12 cellular contexts compared by ENCODE assay signal in genomic region chr2:45992021-45992745, GRCh38.
DNase-seq lines count a peak whose midpoint lies in the region; ATAC-seq, FAIRE-seq and TF ChIP-seq lines count a peak whose summit lies in the region.
"Had no signal": no experiment of that assay in that cellular context is flagged by ENCODE, and none has a peak within 500 bp of the region (broad histone marks: within the 10 kb centered on the region; RNA-seq: fewer than 3 reads in every experiment).

No MANE protein-coding gene starts in this region.

- no peaks in the 10 kb centered on the region for H3K79me2 ChIP-seq in ACC112 (ENCODE audit: control insufficient read depth, insufficient read depth, low read length, unreplicated experiment)

- H3K36me3 ChIP-seq in ACC112 (ENCODE audit: insufficient read depth, low read length) (no peaks in the 10 kb centered on the region), IMR-90 (ENCODE audit: control insufficient read depth, insufficient read depth, low read length) (peaks cover 6% of the 10 kb centered on the region; the same call in 1 of the 2 replicates), bronchial epithelial cell (ENCODE audit: control insufficient read depth, insufficient read depth, low read length) (peaks cover 1% of the 10 kb centered on the region)

- peak overlapping the region; percentile 85; the same call in 2 of the 3 replicates for H2BK15ac ChIP-seq in IMR-90 (ENCODE audit: low read depth, low read length)

- DNase-seq in IMR-90, result peak; percentile 66
- DNase-seq in bronchial epithelial cell (ENCODE audit: low read depth), result peak; percentile 92
- DNase-seq in medulla oblongata (ENCODE audit: extremely low spot score), result peak; percentile 27
- no peak for DNase-seq in GM20000 (ENCODE audit: low spot score)
- DNase-seq in activated naive CD4-positive, alpha-beta T cell treated with anti-CD3 and anti-CD28 coated beads, Interleukin-2, amount 50 U/mL, for 72 hours (ENCODE audit: low spot score in 2 of 2), result no peak
- DNase-seq in superior temporal gyrus (ENCODE audit: extremely low spot score), result no peak
- DNase-seq: H7, NCI-H510A had no signal

- H3K14ac ChIP-seq in IMR-90 (replicated peaks; ENCODE audit: low read depth, low read length), result peak overlapping the region; percentile 84

- intact Hi-C loops in IMR-90 (cut with micrococcal nuclease), result loop anchor here (1.0 to 5.0 kb wide), 3 partner anchors 54 to 349 kb away; no protein-coding TSS in a partner anchor

- 53% methylated on average over 3 of the region's 11 CpGs; no CpG with 5 or more reads in 1 of the 2 experiments for WGBS in IMR-90 (ENCODE audit: extremely low coverage in 2 of 2, insufficient read length in 1 of 2), 2 experiments

- no peak for FAIRE-seq in bronchial epithelial cell (lab: Jason Lieb, UNC)

- peak overlapping the region; percentile 44 for H3K4me2 ChIP-seq in IMR-90 (ENCODE audit: low read depth, low read length)

- H3K4me3 ChIP-seq in ACC112 (ENCODE audit: low read depth, low read length), result peak overlapping the region; percentile 13; the same call in 1 of the 2 replicates
- H3K4me3 ChIP-seq in IMR-90 (ENCODE audit: insufficient read depth, low read depth, low read length), result no peak overlapping the region
- no peak overlapping the region for H3K4me3 ChIP-seq in bronchial epithelial cell (ENCODE audit: low read depth, low read length)

- H3K27ac Mint-ChIP-seq in activated naive CD4-positive, alpha-beta T cell treated with anti-CD3 and anti-CD28 coated beads, Interleukin-2, amount 50 U/mL, for 72 hours, result peak overlapping the region in 1 of 2 donors; percentile 24
- H3K27ac Mint-ChIP-seq: activated T-helper 17 cell treated with anti-CD3 and anti-CD28 coated beads, Interleukin-2, amount 50 U/mL, for 72 hours had no signal

- H3K27me3 ChIP-seq in ACC112 (ENCODE audit: insufficient read depth, low read length) (no peaks in the 10 kb centered on the region), IMR-90 (ENCODE audit: control insufficient read depth, insufficient read depth, low read length) (no peaks in the 10 kb centered on the region), bronchial epithelial cell (ENCODE audit: control insufficient read depth, insufficient read depth, low read length) (no peaks in the 10 kb centered on the region)

- peak overlapping the region; percentile 94 for H2BK120ac ChIP-seq in IMR-90 (ENCODE audit: low read depth, low read length)

- no peak for TF ChIP-seq POLR2A in IMR-90 (IDR thresholded peaks at IDR 0.05; ENCODE audit: low read depth, low read length)

- peak overlapping the region; percentile 76; the same call in 1 of the 2 replicates for H3K23ac ChIP-seq in IMR-90 (ENCODE audit: low read depth, low read length)

- H4K8ac ChIP-seq in IMR-90 (ENCODE audit: low read depth in 2 of 2, low read length in 2 of 2), result peak overlapping the region; percentile 62 to 76; a peak in 3 of 4 replicates

- peak overlapping the region; percentile 92 for H2AK5ac ChIP-seq in IMR-90 (ENCODE audit: low read depth, low read length)

- in situ Hi-C loops in IMR-90 (cut with MboI; ENCODE audit: low sequenced_read_pairs), result no loop called here

- peak overlapping the region; percentile 95 for H2BK20ac ChIP-seq in IMR-90 (ENCODE audit: low read depth, low read length)

- no peaks in the 10 kb centered on the region for H3K79me1 ChIP-seq in IMR-90 (ENCODE audit: low read depth in 1 of 2, low read length in 2 of 2)

- H3K18ac ChIP-seq in IMR-90 (ENCODE audit: low read depth, low read length), result peak overlapping the region; percentile 93

- H4K5ac ChIP-seq in IMR-90 (ENCODE audit: low read depth, low read length), result peak overlapping the region; percentile 90

- dilution Hi-C loops in IMR-90 (cut with HindIII; ENCODE audit: low sequenced_read_pairs, unreplicated experiment), result no loop called here

- H3K9me3 Mint-ChIP-seq in activated naive CD4-positive, alpha-beta T cell treated with anti-CD3 and anti-CD28 coated beads, Interleukin-2, amount 50 U/mL, for 72 hours, result no peaks in the 10 kb centered on the region
- H3K9me3 Mint-ChIP-seq: activated T-helper 17 cell treated with anti-CD3 and anti-CD28 coated beads, Interleukin-2, amount 50 U/mL, for 72 hours had no signal

- no TSS peak for BruUV-seq in IMR-90 (replicated peaks; lab: Mats Ljungman, UMichigan)

- peak overlapping the region; percentile 95 for H4K91ac ChIP-seq in IMR-90 (ENCODE audit: insufficient read depth, low read depth, low read length)

- no peak for TF ChIP-seq RAD21 in IMR-90 (IDR thresholded peaks at IDR 0.05; ENCODE audit: low read length)

- H2AFZ ChIP-seq in ACC112 (ENCODE audit: low read length, unreplicated experiment), result peak overlapping the region; percentile 59
- H2AFZ ChIP-seq in IMR-90 (replicated peaks; ENCODE audit: low read length, poor library complexity), result peak overlapping the region; percentile 68

- H3K4ac ChIP-seq in IMR-90 (ENCODE audit: low read depth, low read length), result peak overlapping the region; percentile 96

- H4K20me1 ChIP-seq in IMR-90 (ENCODE audit: insufficient read depth, low read length), result no peaks in the 10 kb centered on the region

- POLR2A ChIA-PET in IMR-90 (lab: Charles Lee; ENCODE audit: unreplicated experiment), result no interaction called here

- no peak overlapping the region for H3K9ac ChIP-seq in IMR-90 (ENCODE audit: low read depth, low read length)

- H3K56ac ChIP-seq in IMR-90 (ENCODE audit: extremely low read depth, insufficient read depth, low read length), result peak overlapping the region; percentile 59; the same call in 1 of the 2 replicates

- no peaks in the 10 kb centered on the region for H3K36me3 Mint-ChIP-seq in activated naive CD4-positive, alpha-beta T cell treated with anti-CD3 and anti-CD28 coated beads, Interleukin-2, amount 50 U/mL, for 72 hours

- H3K9me3 ChIP-seq in IMR-90 (ENCODE audit: control insufficient read depth, insufficient read depth, low read length), result no peaks in the 10 kb centered on the region; the same call in 1 of the 2 replicates
- H3K9me3 ChIP-seq: Caco-2 had no signal

- H3K27ac ChIP-seq in ACC112 (ENCODE audit: low read depth, low read length), result peak overlapping the region; percentile 91
- peak overlapping the region; percentile 70 for H3K27ac ChIP-seq in IMR-90 (ENCODE audit: insufficient read depth, low read length)

- TF ChIP-seq CTCF in IMR-90 (conservative IDR thresholded peaks at IDR 0.05; ENCODE audit: low read depth, low read length), result no peak
- no peak for TF ChIP-seq CTCF in bronchial epithelial cell (IDR thresholded peaks at IDR 0.05; ENCODE audit: insufficient read depth, low read length, severe bottlenecking)
- no peak for TF ChIP-seq CTCF in GM20000 (IDR thresholded peaks at IDR 0.05; ENCODE audit: extremely low read depth, missing control alignments)

- H2AK9ac ChIP-seq in IMR-90 (replicated peaks; ENCODE audit: low read depth, low read length, poor library complexity), result peak overlapping the region; percentile 49

- CTCF ChIA-PET in IMR-90 (lab: Yijun Ruan, JAX), result interaction anchor here (1.2 to 1.5 kb wide), 4 partner anchors 18 to 475 kb away, joined by 3 to 5 read pairs (median 3); no protein-coding TSS in a partner anchor

- H3K4me1 ChIP-seq in ACC112 (ENCODE audit: control insufficient read depth, insufficient read depth, low read length, unreplicated experiment) (peaks cover 28% of the 10 kb centered on the region), IMR-90 (ENCODE audit: control insufficient read depth, insufficient read depth, low read length) (peaks cover 19% of the 10 kb centered on the region)
- H3K4me1 ChIP-seq: Caco-2 had no signal

- H2BK5ac ChIP-seq in IMR-90 (ENCODE audit: low read depth, low read length, poor library complexity, severe bottlenecking), result peak overlapping the region; percentile 81

- ATAC-seq in IMR-90 (ENCODE audit: low read depth) (peak; percentile 75), HG02973 (IDR thresholded peaks at IDR 0.05; ENCODE audit: unreplicated experiment) (no peak)
- ATAC-seq in activated naive CD4-positive, alpha-beta T cell treated with anti-CD3 and anti-CD28 coated beads, Interleukin-2, amount 50 U/mL, for 72 hours, result no peak
- ATAC-seq: activated T-helper 17 cell treated with anti-CD3 and anti-CD28 coated beads, Interleukin-2, amount 50 U/mL, for 72 hours had no signal

- peaks cover 11% of the 10 kb centered on the region; the same call in 1 of the 2 replicates for H3K9me1 ChIP-seq in IMR-90 (ENCODE audit: insufficient read depth, low read length)

TF ChIP-seq in IMR-90, 13 proteins besides CTCF, POLR2A, EP300 and RAD21:
- TF ChIP-seq BHLHE40 (IDR thresholded peaks at IDR 0.05; ENCODE audit: low read depth, low read length), result 0 out of 2 replicates have a peak, but pooled peaks have one; percentile 8
- TF ChIP-seq CEBPB (IDR thresholded peaks at IDR 0.05; ENCODE audit: low read depth, low read length), result peak; percentile 76
- no peak for TF ChIP-seq CHD1 (IDR thresholded peaks at IDR 0.05; ENCODE audit: low read depth, low read length)
TF ChIP-seq in IMR-90: peak in this region for 2.

Comparison
In these comparisons a context has a peak if more than half of its experiments do, and no peak if none do; other contexts are left out.
1. DNase-seq: peak in IMR-90 (single experiment), bronchial epithelial cell (single experiment) and medulla oblongata (single experiment); none in GM20000 (single experiment), activated naive CD4-positive, alpha-beta T cell treated with anti-CD3 and anti-CD28 coated beads, Interleukin-2, amount 50 U/mL, for 72 hours (0 of 2) and superior temporal gyrus (single experiment).